Comparison of ENCODE assay signal across 8 cellular contexts in the genomic region with DNA sequence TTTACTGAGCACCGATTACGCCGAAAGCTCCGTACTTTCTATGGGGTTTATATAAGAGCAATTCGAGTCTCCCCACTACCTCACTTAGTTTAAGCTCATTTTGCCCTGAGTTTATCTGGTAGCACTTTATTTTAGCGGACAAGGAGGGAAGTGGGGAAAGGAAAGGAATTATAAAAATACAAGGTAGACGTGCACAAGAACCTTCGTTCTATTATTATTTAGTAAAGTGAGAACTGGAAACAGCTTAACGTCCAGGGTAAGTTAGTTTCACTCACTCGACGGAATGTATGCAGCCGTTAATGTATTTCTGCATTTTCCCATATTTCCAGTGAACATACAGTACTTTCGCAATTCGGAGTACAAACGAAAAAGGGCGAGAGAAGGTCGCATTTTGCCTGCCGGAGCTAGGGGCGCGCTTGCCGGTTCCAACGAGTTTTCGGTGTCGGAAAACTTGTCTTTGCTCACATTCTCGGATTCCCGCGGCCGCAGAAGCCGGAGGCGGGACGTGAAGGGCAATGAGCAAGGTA. TPM values are rescaled to one million over a fixed set of nuclear protein-coding genes. Genes with fewer than 3 reads are reported as not detected.
A peak's percentile ranks its signal among the peaks of the same experiment; 100 is the strongest.
DNase-seq lines count a peak whose midpoint lies in the region; ATAC-seq, FAIRE-seq and TF ChIP-seq lines count a peak whose summit lies in the region.

No MANE protein-coding gene starts in this region.

- peaks cover 12% of the 10 kb centered on the region for H3K27me3 Mint-ChIP-seq in CD4-positive, CD25-positive, alpha-beta regulatory T cell
- no peaks in the 10 kb centered on the region for H3K27me3 Mint-ChIP-seq in astrocyte (ENCODE audit: low read depth, unreplicated experiment)

- TF ChIP-seq EP300 in Ishikawa (IDR thresholded peaks at IDR 0.05; ENCODE audit: borderline replicate concordance) = no peak

- FAIRE-seq in astrocyte (lab: Jason Lieb, UNC) = no peak

- TF ChIP-seq RAD21 in Ishikawa (IDR thresholded peaks at IDR 0.05; ENCODE audit: low read depth) = no peak

- no peak for ATAC-seq in CD4-positive, CD25-positive, alpha-beta regulatory T cell (ENCODE audit: low read depth in 2 of 2)
- ATAC-seq in lung (ENCODE audit: insufficient read depth, low FRiP score) = no peak
- ATAC-seq in aorta (ENCODE audit: low FRiP score) = no peak
- no peak for ATAC-seq in HG02885 (IDR thresholded peaks at IDR 0.05; ENCODE audit: poor library complexity, unreplicated experiment)

- peaks cover 38% of the 10 kb centered on the region for H3K79me2 ChIP-seq in astrocyte (ENCODE audit: insufficient read depth, low read length)

- no peaks in the 10 kb centered on the region for H3K9me3 Mint-ChIP-seq in CD4-positive, CD25-positive, alpha-beta regulatory T cell
- H3K9me3 Mint-ChIP-seq in astrocyte (ENCODE audit: unreplicated experiment) = no peaks in the 10 kb centered on the region

- peak overlapping the region; percentile 94 for H3K9ac ChIP-seq in astrocyte (ENCODE audit: low read length)

- DNase-seq in CD4-positive, CD25-positive, alpha-beta regulatory T cell = no peak
- peak; percentile 6 for DNase-seq in astrocyte (ENCODE audit: low read depth)
- DNase-seq in lung (ENCODE audit: low spot score) = no peak
- no peak for DNase-seq in aorta
- no peak for DNase-seq in NCI-H2081 treated with DMSO at 0.1 percent for 48 hours (lab: John Stamatoyannopoulos, UW)
- DNase-seq in SW 1271 (lab: John Stamatoyannopoulos, UW) = no peak

- no peaks in the 10 kb centered on the region for H3K27me3 ChIP-seq in CD4-positive, CD25-positive, alpha-beta regulatory T cell (ENCODE audit: control insufficient read depth, insufficient read depth, low read length)
- H3K27me3 ChIP-seq in astrocyte (ENCODE audit: insufficient read depth, low read length) = no peaks in the 10 kb centered on the region
- H3K27me3 ChIP-seq in lung (ENCODE audit: control insufficient read depth, insufficient read depth) = no peaks in the 10 kb centered on the region
- no peaks in the 10 kb centered on the region for H3K27me3 ChIP-seq in aorta (ENCODE audit: control insufficient read depth in 1 of 2, insufficient read depth in 2 of 2, low read length in 1 of 2)

- H3K4me2 ChIP-seq in astrocyte (ENCODE audit: low read length) = peak overlapping the region; percentile 90

- peak overlapping the region in 2 of 4 donors; percentile 93 to 99 for H3K4me3 Mint-ChIP-seq in CD4-positive, CD25-positive, alpha-beta regulatory T cell
- H3K4me3 Mint-ChIP-seq in astrocyte (ENCODE audit: unreplicated experiment) = no peak overlapping the region

- H2AFZ ChIP-seq in astrocyte (ENCODE audit: low read depth, low read length) = peak overlapping the region; percentile 73

- TF ChIP-seq CTCF in astrocyte (IDR thresholded peaks at IDR 0.05; ENCODE audit: insufficient read depth, low read depth, low read length) = no peak
- no peak for TF ChIP-seq CTCF in lung (IDR thresholded peaks at IDR 0.05; ENCODE audit: control extremely low read depth, extremely low read depth)

- 0 to 1% methylated on average over 31 of the region's 31 CpGs for WGBS in lung, 2 donors
- 1% methylated on average over 31 of the region's 31 CpGs for WGBS in aorta, 2 donors

- H3K27ac Mint-ChIP-seq in CD4-positive, CD25-positive, alpha-beta regulatory T cell = peak overlapping the region; percentile 96 to 99 (median 97)
- peak overlapping the region; percentile 92 for H3K27ac Mint-ChIP-seq in astrocyte (ENCODE audit: unreplicated experiment)

- no peaks in the 10 kb centered on the region for H3K36me3 ChIP-seq in CD4-positive, CD25-positive, alpha-beta regulatory T cell (ENCODE audit: control insufficient read depth, insufficient read depth, low read length)
- H3K36me3 ChIP-seq in astrocyte (ENCODE audit: insufficient read depth, low read length) (no peaks in the 10 kb centered on the region), lung (ENCODE audit: control insufficient read depth in 2 of 2, insufficient read depth in 2 of 2, low read length in 2 of 2) (no peaks in the 10 kb centered on the region), aorta (ENCODE audit: control insufficient read depth in 1 of 2, insufficient read depth in 2 of 2, low read length in 1 of 2) (no peaks in the 10 kb centered on the region)

- H3K27ac ChIP-seq in CD4-positive, CD25-positive, alpha-beta regulatory T cell (ENCODE audit: insufficient read depth, low read length, poor library complexity, severe bottlenecking) = peak overlapping the region; percentile 99
- peak overlapping the region; percentile 97 for H3K27ac ChIP-seq in astrocyte (ENCODE audit: low read depth, low read length)
- H3K27ac ChIP-seq in lung (ENCODE audit: low read depth in 1 of 2, low read length in 1 of 2) = peak overlapping the region; percentile 89 to 99
- H3K27ac ChIP-seq in aorta (ENCODE audit: low read depth in 1 of 2, low read length in 2 of 2) = peak overlapping the region in 1 of 2 donors; percentile 57

- H3K4me1 Mint-ChIP-seq in CD4-positive, CD25-positive, alpha-beta regulatory T cell = peaks cover 16 to 29% (median 22%) of the 10 kb centered on the region in 4 donors
- H3K4me1 Mint-ChIP-seq in astrocyte (ENCODE audit: low read depth, unreplicated experiment) = peaks cover 11% of the 10 kb centered on the region

- intact Hi-C loops in aorta (cut with DNase I) = loop anchor here in 1 of 2 donors (10.0 kb wide), 1 partner anchor 167 kb away; no protein-coding TSS in a partner anchor

- peaks cover 29% of the 10 kb centered on the region for H3K4me1 ChIP-seq in CD4-positive, CD25-positive, alpha-beta regulatory T cell (ENCODE audit: control insufficient read depth, insufficient read depth, low read length, poor library complexity, severe bottlenecking)
- H3K4me1 ChIP-seq in astrocyte (ENCODE audit: insufficient read depth, low read length) = peaks cover 7% of the 10 kb centered on the region
- peaks cover 2 to 3% of the 10 kb centered on the region in 2 donors for H3K4me1 ChIP-seq in lung (ENCODE audit: control insufficient read depth in 2 of 2, insufficient read depth in 2 of 2, low read length in 2 of 2)
- H3K4me1 ChIP-seq in aorta (ENCODE audit: control insufficient read depth in 1 of 2, insufficient read depth in 2 of 2, low read length in 2 of 2) = peaks cover 0 to 3% of the 10 kb centered on the region in 2 donors

- H3K9me3 ChIP-seq in CD4-positive, CD25-positive, alpha-beta regulatory T cell (ENCODE audit: control insufficient read depth in 2 of 2, low read length in 2 of 2) = no peaks in the 10 kb centered on the region
- H3K9me3 ChIP-seq in astrocyte (ENCODE audit: insufficient read depth, low read depth, low read length) (no peaks in the 10 kb centered on the region), lung (ENCODE audit: control insufficient read depth in 2 of 2, insufficient read depth in 1 of 2, low read length in 1 of 2) (no peaks in the 10 kb centered on the region), aorta (ENCODE audit: control insufficient read depth, low read length) (no peaks in the 10 kb centered on the region)

- no peaks in the 10 kb centered on the region for H3K36me3 Mint-ChIP-seq in CD4-positive, CD25-positive, alpha-beta regulatory T cell
- no peaks in the 10 kb centered on the region for H3K36me3 Mint-ChIP-seq in astrocyte (ENCODE audit: low read depth, unreplicated experiment)

- H3K4me3 ChIP-seq in CD4-positive, CD25-positive, alpha-beta regulatory T cell (ENCODE audit: low read depth, low read length) = peak overlapping the region; percentile 96
- H3K4me3 ChIP-seq in astrocyte (ENCODE audit: insufficient read depth, low read depth, low read length) (peak overlapping the region; percentile 64), lung (peak overlapping the region; percentile 68), aorta (ENCODE audit: low read length in 2 of 2) (peak overlapping the region; percentile 31 to 72)

- H4K20me1 ChIP-seq in astrocyte (ENCODE audit: insufficient read depth, low read length) = peaks cover 31% of the 10 kb centered on the region

TF ChIP-seq in Ishikawa, 13 proteins besides CTCF, POLR2A, EP300 and RAD21:
- TF ChIP-seq CEBPB (IDR thresholded peaks at IDR 0.05) = peak; percentile 74
- TF ChIP-seq, protein P1, sequence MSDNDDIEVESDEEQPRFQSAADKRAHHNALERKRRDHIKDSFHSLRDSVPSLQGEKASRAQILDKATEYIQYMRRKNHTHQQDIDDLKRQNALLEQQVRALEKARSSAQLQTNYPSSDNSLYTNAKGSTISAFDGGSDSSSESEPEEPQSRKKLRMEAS (IDR thresholded peaks at IDR 0.05) = no peak

RNA-seq across cellular contexts. Expression of gene STT3B, which starts 1.2 kb away (rescaled TPM):
- total RNA-seq in CD4-positive, CD25-positive, alpha-beta regulatory T cell = 108 TPM
- polyA plus RNA-seq in CD4-positive, CD25-positive, alpha-beta regulatory T cell = 10 to 100 TPM; 85.1 to 91.3 (median 89.5) TPM
- total RNA-seq in astrocyte (156 and 164 TPM in 2 replicates), lung (100 to 1,000 TPM; 108 to 217 TPM), aorta (10 to 100 TPM; 91.7 to 92.3 TPM)
- polyA plus RNA-seq in lung (10 to 100 TPM; 39.3 to 62.8 TPM), aorta (10 to 100 TPM; 40.9 to 60.6 TPM)
